Comparison of ENCODE assay signal across 1 cellular context in the genomic region with DNA sequence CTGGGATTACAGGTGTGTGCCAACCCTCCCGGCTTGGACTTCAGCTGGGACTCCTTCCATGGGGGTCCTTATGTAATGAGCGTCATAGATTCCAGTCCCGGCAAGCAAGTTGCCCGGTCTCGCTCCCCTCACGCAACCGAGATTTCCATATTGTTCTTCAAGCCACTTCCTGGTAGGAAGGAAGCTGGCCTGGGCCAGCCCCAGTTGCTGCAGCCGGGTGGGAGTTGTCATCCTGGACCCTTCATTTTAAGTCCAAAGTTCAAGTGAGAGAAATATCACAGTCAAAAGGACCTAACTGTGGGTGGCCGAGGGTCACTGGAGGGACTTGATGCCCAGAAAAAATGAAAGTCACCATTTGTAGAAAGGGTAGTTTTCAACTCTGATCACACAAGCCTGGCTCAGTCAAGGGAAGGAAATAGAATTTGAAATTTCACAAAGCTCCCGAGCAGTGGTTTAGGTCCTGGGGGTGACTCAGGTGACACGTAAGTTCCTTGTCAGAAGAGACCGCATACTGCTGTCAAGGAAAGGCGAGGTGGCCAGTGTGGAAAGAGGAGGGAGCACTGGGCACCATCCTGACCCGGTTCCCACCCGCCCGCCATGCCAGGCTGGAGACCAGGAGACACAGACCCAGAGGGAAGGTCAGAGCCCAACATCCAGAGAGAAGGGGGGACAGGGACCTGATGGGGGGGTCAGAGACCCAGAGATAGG.
TF ChIP-seq lines count a peak whose summit lies in the region.

No MANE protein-coding gene starts in this region.

TF ChIP-seq in K562, 482 proteins besides CTCF, POLR2A, EP300 and RAD21:
- TF ChIP-seq, protein P1, sequence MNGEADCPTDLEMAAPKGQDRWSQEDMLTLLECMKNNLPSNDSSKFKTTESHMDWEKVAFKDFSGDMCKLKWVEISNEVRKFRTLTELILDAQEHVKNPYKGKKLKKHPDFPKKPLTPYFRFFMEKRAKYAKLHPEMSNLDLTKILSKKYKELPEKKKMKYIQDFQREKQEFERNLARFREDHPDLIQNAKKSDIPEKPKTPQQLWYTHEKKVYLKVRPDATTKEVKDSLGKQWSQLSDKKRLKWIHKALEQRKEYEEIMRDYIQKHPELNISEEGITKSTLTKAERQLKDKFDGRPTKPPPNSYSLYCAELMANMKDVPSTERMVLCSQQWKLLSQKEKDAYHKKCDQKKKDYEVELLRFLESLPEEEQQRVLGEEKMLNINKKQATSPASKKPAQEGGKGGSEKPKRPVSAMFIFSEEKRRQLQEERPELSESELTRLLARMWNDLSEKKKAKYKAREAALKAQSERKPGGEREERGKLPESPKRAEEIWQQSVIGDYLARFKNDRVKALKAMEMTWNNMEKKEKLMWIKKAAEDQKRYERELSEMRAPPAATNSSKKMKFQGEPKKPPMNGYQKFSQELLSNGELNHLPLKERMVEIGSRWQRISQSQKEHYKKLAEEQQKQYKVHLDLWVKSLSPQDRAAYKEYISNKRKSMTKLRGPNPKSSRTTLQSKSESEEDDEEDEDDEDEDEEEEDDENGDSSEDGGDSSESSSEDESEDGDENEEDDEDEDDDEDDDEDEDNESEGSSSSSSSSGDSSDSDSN (IDR thresholded peaks at IDR 0.05; ENCODE audit: borderline replicate concordance in 1 of 2, low read depth in 2 of 2, low read length in 2 of 2): no peak
- TF ChIP-seq TBP (optimal IDR thresholded peaks at IDR 0.05; ENCODE audit: low read depth, low read length) (peak; percentile 23), FOSL1 (tag; conservative IDR thresholded peaks at IDR 0.05) (peak; percentile 69)
- TF ChIP-seq, protein P2, sequence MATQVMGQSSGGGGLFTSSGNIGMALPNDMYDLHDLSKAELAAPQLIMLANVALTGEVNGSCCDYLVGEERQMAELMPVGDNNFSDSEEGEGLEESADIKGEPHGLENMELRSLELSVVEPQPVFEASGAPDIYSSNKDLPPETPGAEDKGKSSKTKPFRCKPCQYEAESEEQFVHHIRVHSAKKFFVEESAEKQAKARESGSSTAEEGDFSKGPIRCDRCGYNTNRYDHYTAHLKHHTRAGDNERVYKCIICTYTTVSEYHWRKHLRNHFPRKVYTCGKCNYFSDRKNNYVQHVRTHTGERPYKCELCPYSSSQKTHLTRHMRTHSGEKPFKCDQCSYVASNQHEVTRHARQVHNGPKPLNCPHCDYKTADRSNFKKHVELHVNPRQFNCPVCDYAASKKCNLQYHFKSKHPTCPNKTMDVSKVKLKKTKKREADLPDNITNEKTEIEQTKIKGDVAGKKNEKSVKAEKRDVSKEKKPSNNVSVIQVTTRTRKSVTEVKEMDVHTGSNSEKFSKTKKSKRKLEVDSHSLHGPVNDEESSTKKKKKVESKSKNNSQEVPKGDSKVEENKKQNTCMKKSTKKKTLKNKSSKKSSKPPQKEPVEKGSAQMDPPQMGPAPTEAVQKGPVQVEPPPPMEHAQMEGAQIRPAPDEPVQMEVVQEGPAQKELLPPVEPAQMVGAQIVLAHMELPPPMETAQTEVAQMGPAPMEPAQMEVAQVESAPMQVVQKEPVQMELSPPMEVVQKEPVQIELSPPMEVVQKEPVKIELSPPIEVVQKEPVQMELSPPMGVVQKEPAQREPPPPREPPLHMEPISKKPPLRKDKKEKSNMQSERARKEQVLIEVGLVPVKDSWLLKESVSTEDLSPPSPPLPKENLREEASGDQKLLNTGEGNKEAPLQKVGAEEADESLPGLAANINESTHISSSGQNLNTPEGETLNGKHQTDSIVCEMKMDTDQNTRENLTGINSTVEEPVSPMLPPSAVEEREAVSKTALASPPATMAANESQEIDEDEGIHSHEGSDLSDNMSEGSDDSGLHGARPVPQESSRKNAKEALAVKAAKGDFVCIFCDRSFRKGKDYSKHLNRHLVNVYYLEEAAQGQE (CRISPR knock-in tag; IDR thresholded peaks at IDR 0.05; ENCODE audit: low read depth): no peak
